Comparison of ENCODE assay signal across 1 cellular context in genomic region chr1:160726114-160726497, GRCh38.
TF ChIP-seq lines count a peak whose summit lies in the region.

No MANE protein-coding gene starts in this region.

TF ChIP-seq in GM12878, 131 proteins besides CTCF, POLR2A, EP300 and RAD21 (continued from another document):
- TF ChIP-seq RELB (IDR thresholded peaks at IDR 0.05; ENCODE audit: low read depth) (no peak), ZZZ3 (IDR thresholded peaks at IDR 0.05; ENCODE audit: control insufficient read depth, insufficient read length, low read depth) (no peak), POLR2AphosphoS5 (IDR thresholded peaks at IDR 0.05; ENCODE audit: low read length) (peak; percentile 77), E2F8 (IDR thresholded peaks at IDR 0.05; ENCODE audit: low read depth, partially characterized antibody) (no peak), BACH1 (IDR thresholded peaks at IDR 0.05; ENCODE audit: borderline replicate concordance) (peak; percentile 99)
TF ChIP-seq in GM12878: peak in this region for 6.
